10 cellular contexts compared by ENCODE assay signal in genomic region chr12:21815306-21816062, GRCh38. TPM values are rescaled to one million over a fixed set of nuclear protein-coding genes. Genes with fewer than 3 reads are reported as not detected.
"Had no signal": no experiment of that assay in that cellular context is flagged by ENCODE, and none has a peak within 500 bp of the region (broad histone marks: within the 10 kb centered on the region; RNA-seq: fewer than 3 reads in every experiment).

No MANE protein-coding gene starts in this region.

- H3K27me3 ChIP-seq: stomach had no signal

- DNase-seq: activated CD4-positive, alpha-beta T cell treated with anti-CD3 and anti-CD28 coated beads, Interleukin-2, amount 50 U/mL, for 4 hours; activated CD8-positive, alpha-beta memory T cell treated with anti-CD3 and anti-CD28 coated beads, Interleukin-2, amount 10 ng/mL, durations not matched to agents 7 days and 5 days; activated effector memory CD4-positive, alpha-beta T cell treated with Interleukin-2 at 50 U/mL for 16 hours; activated T-cell treated with anti-CD3 and anti-CD28 coated beads, Interleukin-2, amount 50 U/mL, for 24 hours; glutamatergic neuron; stomach; SW 1271 had no signal

- H3K27ac ChIP-seq: skin epidermis, stomach had no signal

- ATAC-seq: activated CD4-positive, CD25-positive, alpha-beta regulatory T cell treated with anti-CD3 and anti-CD28 coated beads, Interleukin-2, amount 50 U/mL, for 24 hours; activated CD8-positive, alpha-beta memory T cell treated with anti-CD3 and anti-CD28 coated beads, Interleukin-2, amount 10 ng/mL, durations not matched to agents 7 days and 5 days had no signal

- H3K9me3 ChIP-seq: stomach had no signal

- H3K4me3 ChIP-seq: skin epidermis, stomach had no signal

RNA-seq across cellular contexts. Expression of gene KCNJ8, which starts 41.0 kb away (rescaled TPM):
- total RNA-seq: activated CD8-positive, alpha-beta memory T cell treated with anti-CD3 and anti-CD28 coated beads, Interleukin-2, amount 10 ng/mL, durations not matched to agents 7 days and 5 days; endothelial cell of umbilical vein had no signal
- polyA plus RNA-seq: endothelial cell of umbilical vein had no signal
